In the genomic region with DNA sequence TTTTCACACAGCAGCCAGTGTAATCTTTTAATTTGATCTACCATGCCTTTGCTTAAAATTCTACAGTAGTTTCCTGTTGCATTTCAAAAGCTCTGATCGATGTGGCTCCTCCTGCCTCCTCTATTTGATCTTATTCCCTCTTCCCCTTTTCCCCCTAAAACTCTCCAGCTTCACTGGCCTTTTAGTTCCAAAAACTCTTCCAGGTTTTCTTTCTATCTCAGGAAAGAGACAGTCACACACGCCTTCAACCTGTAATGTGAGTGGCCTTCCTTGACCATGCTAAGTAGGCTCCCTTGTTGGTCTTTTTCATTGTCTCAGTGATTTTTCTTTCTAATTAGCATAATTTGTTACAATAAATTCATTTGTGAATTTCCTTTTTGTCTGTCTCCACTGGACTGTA, we compare ENCODE assay signal across 10 cellular contexts. TPM values are rescaled to one million over a fixed set of nuclear protein-coding genes. Genes with fewer than 3 reads are reported as not detected.
A peak's percentile ranks its signal among the peaks of the same experiment; 100 is the strongest.
DNase-seq lines count a peak whose midpoint lies in the region; TF ChIP-seq lines count a peak whose summit lies in the region.
"Had no signal": no experiment of that assay in that cellular context is flagged by ENCODE, and none has a peak within 500 bp of the region (broad histone marks: within the 10 kb centered on the region; RNA-seq: fewer than 3 reads in every experiment).

No MANE protein-coding gene starts in this region.

- DNase-seq in T-helper 1 cell: no peak
- peak; percentile 2 for DNase-seq in SW480 (ENCODE audit: low spot score)
- DNase-seq in stomach: no peak
- DNase-seq in G401 (ENCODE audit: low spot score): no peak
- no peak for DNase-seq in germinal center (ENCODE audit: low spot score)
- DNase-seq in OCI-M2 (lab: John Stamatoyannopoulos, UW; ENCODE audit: unreplicated experiment): no peak
- DNase-seq: activated gamma-delta T cell; stimulated activated CD4-positive, alpha-beta T cell treated with anti-CD3 and anti-CD28 coated beads, Interleukin-2, amount 100 ng/mL, for 48 hours had no signal

- H3K36me3 Mint-ChIP-seq in T-helper 1 cell treated with Interleukin-12 subunit alpha and Interleukin-12 subunit beta and Interleukin-4 antibody, amounts not matched to agents 30 μg/mL and 1 μg/mL, for 36 hours (ENCODE audit: low read depth): no peaks in the 10 kb centered on the region

- H3K27me3 ChIP-seq in stomach: no peaks in the 10 kb centered on the region

- peak overlapping the region; percentile 85 for H3K4me3 Mint-ChIP-seq in T-helper 1 cell treated with Interleukin-12 subunit alpha and Interleukin-12 subunit beta and Interleukin-4 antibody, amounts not matched to agents 30 μg/mL and 1 μg/mL, for 36 hours

- peak overlapping the region in 3 of 5 donors; percentile 61 to 69 (median 65) for H3K27ac ChIP-seq in stomach

- H3K4me3 ChIP-seq in iPS-11a (ENCODE audit: low read depth, low read length): peak overlapping the region; percentile 84
- H3K4me3 ChIP-seq in stomach: peak overlapping the region; percentile 60 to 90 (median 66)

- no peak for TF ChIP-seq EP300 in stomach (IDR thresholded peaks at IDR 0.05)

- peaks cover 3 to 27% (median 22%) of the 10 kb centered on the region in 4 donors for H3K4me1 ChIP-seq in stomach

- H3K9me3 ChIP-seq in stomach: peaks cover 0 to 3% (median 0%) of the 10 kb centered on the region in 4 donors

- TF ChIP-seq POLR2A in stomach (IDR thresholded peaks at IDR 0.05): no peak

- H3K27me3 Mint-ChIP-seq in T-helper 1 cell treated with Interleukin-12 subunit alpha and Interleukin-12 subunit beta and Interleukin-4 antibody, amounts not matched to agents 30 μg/mL and 1 μg/mL, for 36 hours (ENCODE audit: low read depth): peaks cover 27% of the 10 kb centered on the region

- no peak for TF ChIP-seq CTCF in stomach (IDR thresholded peaks at IDR 0.05)

- no peak overlapping the region for H3K27ac Mint-ChIP-seq in T-helper 1 cell treated with Interleukin-12 subunit alpha and Interleukin-12 subunit beta and Interleukin-4 antibody, amounts not matched to agents 30 μg/mL and 1 μg/mL, for 36 hours

- peaks cover 9% of the 10 kb centered on the region for H3K4me1 Mint-ChIP-seq in T-helper 1 cell treated with Interleukin-12 subunit alpha and Interleukin-12 subunit beta and Interleukin-4 antibody, amounts not matched to agents 30 μg/mL and 1 μg/mL, for 36 hours (ENCODE audit: low read depth)

- no peaks in the 10 kb centered on the region for H3K36me3 ChIP-seq in stomach

- WGBS in stomach, 5 donors: 14 to 21% (median 15%) methylated on average over 2 of the region's 2 CpGs

- no peaks in the 10 kb centered on the region for H3K9me3 Mint-ChIP-seq in T-helper 1 cell treated with Interleukin-12 subunit alpha and Interleukin-12 subunit beta and Interleukin-4 antibody, amounts not matched to agents 30 μg/mL and 1 μg/mL, for 36 hours

- in situ Hi-C loops in G401 (cut with HindIII; ENCODE audit: low sequenced_read_pairs): no loop called here

- intact Hi-C loops in stomach (cut with DNase I; ENCODE audit: low total_unique reads): no loop called here

RNA-seq across cellular contexts. Expression of a gene that starts 1.0 kb away (rescaled TPM):
- total RNA-seq in stomach: 10 to 100 TPM in 2 of 5 donors, 1 to 10 TPM in 3; 1.8 to 27.4 (median 9.8) TPM
- 1 to 10 TPM; 3.8 to 5.5 (median 5.3) TPM for polyA plus RNA-seq in stomach
- total RNA-seq in G401 (2014; rRNA removed; shearing (Covaris generic)): 6.4 and 10.8 TPM in 2 replicates
